Comparison of ENCODE assay signal across 14 cellular contexts in the genomic region with DNA sequence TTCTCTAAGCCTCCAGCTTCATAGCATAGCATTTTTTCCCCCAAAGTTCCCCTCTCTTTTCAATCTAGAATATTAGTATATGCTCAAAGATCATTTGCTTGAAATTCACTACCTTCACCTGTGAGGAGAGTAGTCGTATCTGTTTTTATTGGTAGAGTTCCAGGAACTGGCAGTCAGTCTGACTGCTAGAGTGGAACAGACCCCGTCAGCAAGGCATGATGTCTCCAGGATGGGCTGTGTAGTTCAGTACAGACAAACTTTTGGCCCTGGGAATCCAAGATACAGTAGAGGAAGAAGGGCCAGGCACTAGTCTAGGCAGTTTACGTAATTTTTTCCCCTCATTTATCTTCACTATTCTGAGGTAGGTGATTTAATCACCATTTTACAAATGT. TPM values are rescaled to one million over a fixed set of nuclear protein-coding genes. Genes with fewer than 3 reads are reported as not detected.
DNase-seq lines count a peak whose midpoint lies in the region; ATAC-seq and TF ChIP-seq lines count a peak whose summit lies in the region.
"Had no signal": no experiment of that assay in that cellular context is flagged by ENCODE, and none has a peak within 500 bp of the region (broad histone marks: within the 10 kb centered on the region; RNA-seq: fewer than 3 reads in every experiment).

No MANE protein-coding gene starts in this region.

- H3K27ac Mint-ChIP-seq in activated naive CD4-positive, alpha-beta T cell treated with anti-CD3 and anti-CD28 coated beads, Interleukin-2, amount 50 U/mL, for 72 hours: peak overlapping the region; percentile 55 to 63
- no peak overlapping the region for H3K27ac Mint-ChIP-seq in activated naive CD4-positive, alpha-beta T cell treated with anti-CD3 and anti-CD28 coated beads, Interleukin-2, amount 10 ng/mL, durations not matched to agents 7 days and 5 days
- peak overlapping the region; percentile 44 for H3K27ac Mint-ChIP-seq in activated T-helper 17 cell treated with anti-CD3 and anti-CD28 coated beads, Interleukin-2, amount 50 U/mL, for 72 hours
- H3K27ac Mint-ChIP-seq in naive B cell (peak overlapping the region in 3 of 6 donors; percentile 40 to 93 (median 66)), type B pancreatic cell (peak overlapping the region; percentile 66)

- TF ChIP-seq CTCF in type B pancreatic cell (conservative IDR thresholded peaks at IDR 0.05) (no peak), RWPE1 (conservative IDR thresholded peaks at IDR 0.05; ENCODE audit: low read depth) (no peak)

- CTCF ChIA-PET in activated naive CD4-positive, alpha-beta T cell treated with anti-CD3 and anti-CD28 coated beads, Interleukin-2, amount 10 ng/mL, durations not matched to agents 7 days and 5 days (lab: Charles Lee): no interaction called here
- CTCF ChIA-PET in RWPE1 (lab: Yijun Ruan, JAX): interaction anchor here (0.6 to 1.2 kb wide), 4 partner anchors 27 to 717 kb away, joined by 3 to 4 read pairs (median 3); no protein-coding TSS in a partner anchor

- H3K4me1 Mint-ChIP-seq in activated naive CD4-positive, alpha-beta T cell treated with anti-CD3 and anti-CD28 coated beads, Interleukin-2, amount 10 ng/mL, durations not matched to agents 7 days and 5 days: peaks cover 54% of the 10 kb centered on the region
- peaks cover 50% of the 10 kb centered on the region for H3K4me1 Mint-ChIP-seq in activated T-helper 17 cell treated with anti-CD3 and anti-CD28 coated beads, Interleukin-2, amount 50 U/mL, for 72 hours
- peaks cover 64 to 89% (median 85%) of the 10 kb centered on the region in 3 donors for H3K4me1 Mint-ChIP-seq in naive B cell
- peaks cover 63% of the 10 kb centered on the region for H3K4me1 Mint-ChIP-seq in type B pancreatic cell (ENCODE audit: unreplicated experiment)

- H3K9me3 Mint-ChIP-seq in activated naive CD4-positive, alpha-beta T cell treated with anti-CD3 and anti-CD28 coated beads, Interleukin-2, amount 50 U/mL, for 72 hours: no peaks in the 10 kb centered on the region
- no peaks in the 10 kb centered on the region for H3K9me3 Mint-ChIP-seq in activated naive CD4-positive, alpha-beta T cell treated with anti-CD3 and anti-CD28 coated beads, Interleukin-2, amount 10 ng/mL, durations not matched to agents 7 days and 5 days
- no peaks in the 10 kb centered on the region for H3K9me3 Mint-ChIP-seq in activated T-helper 17 cell treated with anti-CD3 and anti-CD28 coated beads, Interleukin-2, amount 50 U/mL, for 72 hours
- no peaks in the 10 kb centered on the region for H3K9me3 Mint-ChIP-seq in naive B cell
- peaks cover 9% of the 10 kb centered on the region for H3K9me3 Mint-ChIP-seq in type B pancreatic cell

- no peaks in the 10 kb centered on the region for H3K27me3 Mint-ChIP-seq in activated naive CD4-positive, alpha-beta T cell treated with anti-CD3 and anti-CD28 coated beads, Interleukin-2, amount 10 ng/mL, durations not matched to agents 7 days and 5 days
- H3K27me3 Mint-ChIP-seq in activated T-helper 17 cell treated with anti-CD3 and anti-CD28 coated beads, Interleukin-2, amount 50 U/mL, for 72 hours: no peaks in the 10 kb centered on the region
- H3K27me3 Mint-ChIP-seq in naive B cell: no peaks in the 10 kb centered on the region
- H3K27me3 Mint-ChIP-seq in type B pancreatic cell: no peaks in the 10 kb centered on the region

- no peaks in the 10 kb centered on the region for H3K36me3 Mint-ChIP-seq in activated naive CD4-positive, alpha-beta T cell treated with anti-CD3 and anti-CD28 coated beads, Interleukin-2, amount 50 U/mL, for 72 hours
- peaks cover 18% of the 10 kb centered on the region for H3K36me3 Mint-ChIP-seq in activated naive CD4-positive, alpha-beta T cell treated with anti-CD3 and anti-CD28 coated beads, Interleukin-2, amount 10 ng/mL, durations not matched to agents 7 days and 5 days
- H3K36me3 Mint-ChIP-seq in activated T-helper 17 cell treated with anti-CD3 and anti-CD28 coated beads, Interleukin-2, amount 50 U/mL, for 72 hours (ENCODE audit: low read depth): no peaks in the 10 kb centered on the region
- no peaks in the 10 kb centered on the region for H3K36me3 Mint-ChIP-seq in naive B cell
- H3K36me3 Mint-ChIP-seq in type B pancreatic cell: peaks cover 21% of the 10 kb centered on the region

- H3K4me3 Mint-ChIP-seq in activated naive CD4-positive, alpha-beta T cell treated with anti-CD3 and anti-CD28 coated beads, Interleukin-2, amount 10 ng/mL, durations not matched to agents 7 days and 5 days: no peak overlapping the region
- no peak overlapping the region for H3K4me3 Mint-ChIP-seq in activated T-helper 17 cell treated with anti-CD3 and anti-CD28 coated beads, Interleukin-2, amount 50 U/mL, for 72 hours
- H3K4me3 Mint-ChIP-seq in naive B cell (peak overlapping the region in 5 of 8 donors; percentile 10 to 69 (median 36)), type B pancreatic cell (no peak overlapping the region)

- no peak overlapping the region for H3K27ac ChIP-seq in RWPE1
- H3K27ac ChIP-seq: epithelial cell of prostate, ovary, vagina had no signal

- no peak for ATAC-seq in activated naive CD4-positive, alpha-beta T cell treated with anti-CD3 and anti-CD28 coated beads, Interleukin-2, amount 50 U/mL, for 72 hours
- ATAC-seq in activated T-helper 17 cell treated with anti-CD3 and anti-CD28 coated beads, Interleukin-2, amount 50 U/mL, for 72 hours (replicated peaks): no peak
- ATAC-seq in naive B cell (ENCODE audit: low read depth in 2 of 2) (no peak), GM19455 (IDR thresholded peaks at IDR 0.05; ENCODE audit: unreplicated experiment) (no peak)

- DNase-seq in activated naive CD4-positive, alpha-beta T cell treated with anti-CD3 and anti-CD28 coated beads, Interleukin-2, amount 50 U/mL, for 72 hours (ENCODE audit: low spot score in 2 of 2): no peak
- DNase-seq in activated naive CD4-positive, alpha-beta T cell treated with anti-CD3 and anti-CD28 coated beads, Interleukin-2, amount 10 ng/mL, durations not matched to agents 7 days and 5 days: no peak
- DNase-seq in naive B cell (no peak), type B pancreatic cell (ENCODE audit: extremely low spot score, unreplicated experiment) (no peak), RWPE1 (ENCODE audit: low spot score) (no peak)
- DNase-seq in stimulated activated CD4-positive, alpha-beta T cell treated with anti-CD3 and anti-CD28 coated beads, Interleukin-12 subunit alpha, Interleukin-12 subunit beta, amount 100 ng/mL, for 4 hours: no peak
- DNase-seq: amniotic stem cell; ovary; small intestine; stimulated activated naive CD4-positive, alpha-beta T cell treated with Interleukin-2 at 50 U/mL for 16 hours had no signal

- POLR2A ChIA-PET in RWPE1 (lab: Yijun Ruan, JAX; ENCODE audit: low non-redundant PET): no interaction called here

RNA-seq across cellular contexts. Expression of a gene that starts 29.1 kb away (rescaled TPM):
- total RNA-seq in activated naive CD4-positive, alpha-beta T cell treated with anti-CD3 and anti-CD28 coated beads, Interleukin-2, amount 50 U/mL, for 72 hours: 100 to 1,000 TPM; 125 to 148 TPM
- total RNA-seq in activated T-helper 17 cell treated with anti-CD3 and anti-CD28 coated beads, Interleukin-2, amount 50 U/mL, for 72 hours: 100 to 1,000 TPM; 112 to 142 TPM
- polyA plus RNA-seq in naive B cell (ENCODE audit: low read depth in 6 of 6): 100 to 1,000 TPM; 155 to 228 (median 187) TPM
- 200 and 215 TPM in 2 replicates for total RNA-seq in type B pancreatic cell (ENCODE audit: low replicate concordance)

Comparison
In these comparisons a context has a peak if more than half of its experiments do, and no peak if none do; other contexts are left out.
1. H3K4me3 Mint-ChIP-seq: peak in naive B cell (5 of 8); none in activated naive CD4-positive, alpha-beta T cell treated with anti-CD3 and anti-CD28 coated beads, Interleukin-2, amount 10 ng/mL, durations not matched to agents 7 days and 5 days (single experiment), activated T-helper 17 cell treated with anti-CD3 and anti-CD28 coated beads, Interleukin-2, amount 50 U/mL, for 72 hours (single experiment) and type B pancreatic cell (single experiment).